8 cellular contexts compared by ENCODE assay signal in the genomic region with DNA sequence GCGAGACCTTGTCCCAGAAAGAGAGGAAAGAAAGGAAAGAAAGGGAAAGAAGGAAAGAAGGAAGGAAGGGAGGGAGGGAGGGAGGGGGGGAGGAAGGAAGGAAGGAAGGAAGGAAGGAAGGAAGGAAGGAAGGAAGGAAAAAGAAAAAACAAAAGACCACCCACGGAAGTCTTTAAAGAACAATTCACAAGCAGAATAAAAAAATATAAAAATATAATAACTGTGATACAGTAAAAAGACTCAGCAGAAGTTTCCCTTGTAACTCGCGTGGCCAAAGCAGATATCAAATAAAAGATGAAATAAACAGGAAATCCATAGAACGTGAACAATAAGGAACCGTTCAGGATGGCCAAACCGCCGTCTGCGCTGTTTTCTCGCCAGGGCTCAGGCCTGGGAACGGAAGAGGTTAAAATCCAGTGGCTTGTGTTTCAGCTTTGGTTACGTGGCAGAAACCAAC. TPM values are rescaled to one million over a fixed set of nuclear protein-coding genes. Genes with fewer than 3 reads are reported as not detected.
DNase-seq lines count a peak whose midpoint lies in the region; ATAC-seq and TF ChIP-seq lines count a peak whose summit lies in the region.

No MANE protein-coding gene starts in this region.

- H3K9me3 ChIP-seq in gastroesophageal sphincter: no peaks in the 10 kb centered on the region

- H3K4me1 ChIP-seq in gastroesophageal sphincter: peaks cover 0 to 38% (median 16%) of the 10 kb centered on the region in 3 donors

- H3K36me3 ChIP-seq in gastroesophageal sphincter: peaks cover 0 to 7% of the 10 kb centered on the region in 2 donors

- TF ChIP-seq POLR2A in gastroesophageal sphincter (IDR thresholded peaks at IDR 0.05): no peak

- peak overlapping the region; percentile 86 for H3K4me3 Mint-ChIP-seq in stimulated activated naive CD8-positive, alpha-beta T cell treated with anti-CD3 and anti-CD28 coated beads, Interleukin-15, Interleukin-2, amounts not matched to agents 100 ng/mL and 50 ng/mL, for 24 hours

- TF ChIP-seq EP300 in gastroesophageal sphincter (IDR thresholded peaks at IDR 0.05): no peak

- H3K27ac ChIP-seq in gastroesophageal sphincter: peak overlapping the region; percentile 94 to 100 (median 96)

- no peak for DNase-seq in stimulated activated naive CD8-positive, alpha-beta T cell treated with anti-CD3 and anti-CD28 coated beads, Interleukin-15, Interleukin-2, amounts not matched to agents 100 U/mL and 50 U/mL, for 24 hours
- no peak for DNase-seq in skeletal muscle cell (ENCODE audit: low read depth)
- DNase-seq in DMS114 treated with DMSO at 0.1 percent for 48 hours (lab: John Stamatoyannopoulos, UW; ENCODE audit: unreplicated experiment): no peak
- no peak for DNase-seq in NCI-H1436 (lab: John Stamatoyannopoulos, UW)
- DNase-seq in OCI-M2 (lab: John Stamatoyannopoulos, UW; ENCODE audit: unreplicated experiment): no peak

- no peaks in the 10 kb centered on the region for H3K27me3 ChIP-seq in gastroesophageal sphincter

- peaks cover 49% of the 10 kb centered on the region for H3K4me1 Mint-ChIP-seq in stimulated activated naive CD8-positive, alpha-beta T cell treated with anti-CD3 and anti-CD28 coated beads, Interleukin-15, Interleukin-2, amounts not matched to agents 100 ng/mL and 50 ng/mL, for 24 hours (ENCODE audit: low read depth)

- H3K9me3 Mint-ChIP-seq in stimulated activated naive CD8-positive, alpha-beta T cell treated with anti-CD3 and anti-CD28 coated beads, Interleukin-15, Interleukin-2, amounts not matched to agents 100 ng/mL and 50 ng/mL, for 24 hours: no peaks in the 10 kb centered on the region

- WGBS in gastroesophageal sphincter (ENCODE audit: low coverage in 1 of 2), 2 donors: 1 to 5% methylated on average over 11 to 12 of the region's 12 CpGs

- H3K4me3 ChIP-seq in WI38 (ENCODE audit: low read depth, low read length) (peak overlapping the region; percentile 75), gastroesophageal sphincter (peak overlapping the region; percentile 70 to 77), skeletal muscle cell (ENCODE audit: low read depth, low read length) (peak overlapping the region; percentile 78)

- TF ChIP-seq CTCF in WI38 (IDR thresholded peaks at IDR 0.05; ENCODE audit: low read depth, low read length) (no peak), gastroesophageal sphincter (IDR thresholded peaks at IDR 0.05) (no peak)

- peak overlapping the region; percentile 86 for H3K27ac Mint-ChIP-seq in stimulated activated naive CD8-positive, alpha-beta T cell treated with anti-CD3 and anti-CD28 coated beads, Interleukin-15, Interleukin-2, amounts not matched to agents 100 ng/mL and 50 ng/mL, for 24 hours

- H3K27me3 Mint-ChIP-seq in stimulated activated naive CD8-positive, alpha-beta T cell treated with anti-CD3 and anti-CD28 coated beads, Interleukin-15, Interleukin-2, amounts not matched to agents 100 ng/mL and 50 ng/mL, for 24 hours: peaks cover 16% of the 10 kb centered on the region

- no peak for ATAC-seq in stimulated activated naive CD8-positive, alpha-beta T cell treated with anti-CD3 and anti-CD28 coated beads, Interleukin-15, Interleukin-2, amounts not matched to agents 100 U/mL and 50 U/mL, for 24 hours
- ATAC-seq in gastroesophageal sphincter: no peak

- H3K36me3 Mint-ChIP-seq in stimulated activated naive CD8-positive, alpha-beta T cell treated with anti-CD3 and anti-CD28 coated beads, Interleukin-15, Interleukin-2, amounts not matched to agents 100 ng/mL and 50 ng/mL, for 24 hours (ENCODE audit: low read depth): peaks cover 9% of the 10 kb centered on the region

RNA-seq across cellular contexts. Expression of gene SLC1A4, which starts 1.2 kb away (rescaled TPM):
- total RNA-seq in gastroesophageal sphincter: 10 to 100 TPM in 3 of 4 donors, 1 to 10 TPM in 1; 9.0 to 13.8 (median 11.3) TPM
